ENCODE assay signal across 16 cellular contexts in the genomic region with DNA sequence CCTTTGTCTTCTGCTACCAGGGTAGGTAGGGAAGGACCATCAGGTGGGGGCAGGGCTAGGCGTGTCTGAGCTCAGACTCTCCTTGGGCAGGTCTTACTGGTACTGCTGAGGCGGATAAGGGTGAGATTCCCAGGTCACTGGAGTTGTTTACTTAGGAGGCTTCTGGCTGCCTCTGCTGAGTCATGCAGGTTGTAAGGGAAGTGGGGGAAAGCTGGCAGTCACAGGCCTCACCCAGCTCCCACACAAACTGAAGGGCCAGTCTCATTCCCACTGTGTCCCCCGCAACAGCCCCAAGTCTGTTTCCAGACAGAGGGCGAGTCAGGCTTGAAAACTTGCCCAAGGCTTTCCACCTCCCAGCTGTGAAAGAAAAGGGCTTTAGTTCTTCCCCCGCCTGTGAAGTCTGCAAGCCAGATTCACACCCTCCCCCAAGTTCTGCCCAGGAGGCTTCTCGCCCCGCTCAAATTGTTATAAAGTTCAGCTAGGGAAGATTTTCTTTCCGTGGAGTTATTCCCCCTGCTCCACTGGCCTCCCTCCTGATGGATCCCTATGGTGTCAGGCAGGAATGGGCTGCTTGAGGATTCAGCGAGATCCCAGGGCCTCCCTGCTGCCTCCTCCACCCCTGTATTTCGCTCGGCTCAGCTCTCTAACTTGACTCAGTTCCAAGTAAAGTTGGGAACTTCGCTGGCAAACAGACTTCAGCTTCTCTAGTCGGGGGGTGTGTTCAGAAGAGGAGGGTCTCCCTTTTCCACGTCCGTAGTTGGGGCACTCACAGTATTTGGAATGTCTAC.
DNase-seq lines count a peak whose midpoint lies in the region; FAIRE-seq and TF ChIP-seq lines count a peak whose summit lies in the region.
"Had no signal": no experiment of that assay in that cellular context is flagged by ENCODE, and none has a peak within 500 bp of the region (broad histone marks: within the 10 kb centered on the region; RNA-seq: fewer than 3 reads in every experiment).

No MANE protein-coding gene starts in this region.

- no peak overlapping the region for H2BK12ac ChIP-seq in H1 (ENCODE audit: low read depth, low read length)

- CTCF ChIA-PET in H1 (lab: Charles Lee; ENCODE audit: partially characterized antibody), result interaction anchor here (0.8 to 1.0 kb wide), 3 partner anchors 27 to 634 kb away, joined by 3 to 5 read pairs (median 3); no protein-coding TSS in a partner anchor

- peaks cover 17% of the 10 kb centered on the region for H3K4me1 Mint-ChIP-seq in neural crest cell

- no peak overlapping the region for H3K23ac ChIP-seq in H1 (ENCODE audit: insufficient read length)

- no peaks in the 10 kb centered on the region for H3K79me1 ChIP-seq in H1 (ENCODE audit: low read depth, low read length)

- TF ChIP-seq CTCF in H1 (IDR thresholded peaks at IDR 0.05; ENCODE audit: control extremely low read depth in 1 of 3, insufficient read depth in 1 of 3, low read depth in 1 of 3, low read length in 3 of 3), result no peak
- no peak for TF ChIP-seq CTCF in neural crest cell (conservative IDR thresholded peaks at IDR 0.05)

- H3K23me2 ChIP-seq in H1 (ENCODE audit: low read depth, low read length), result no peaks in the 10 kb centered on the region

- H3K27me3 Mint-ChIP-seq in neural crest cell (ENCODE audit: low read depth), result no peaks in the 10 kb centered on the region

- H2BK5ac ChIP-seq in H1 (ENCODE audit: low read depth, low read length), result no peak overlapping the region

- peak; percentile 80 for DNase-seq in H4 (ENCODE audit: low spot score)
- DNase-seq in RCC 7860 (ENCODE audit: low spot score), result peak; percentile 50
- DNase-seq in H1 (ENCODE audit: low read depth in 1 of 2, low spot score in 2 of 2), result no peak
- no peak for DNase-seq in neural crest cell (ENCODE audit: low read depth, low spot score)
- no peak for DNase-seq in HuH-7.5 (ENCODE audit: low spot score)
- DNase-seq in NCI-H1694 treated with DMSO at 0.1 percent for 48 hours (lab: John Stamatoyannopoulos, UW), result no peak
- no peak for DNase-seq in EL
- DNase-seq in NCI-H69 (lab: John Stamatoyannopoulos, UW), result no peak
- DNase-seq: activated CD4-positive, alpha-beta T cell treated with anti-CD3 and anti-CD28 coated beads for 4 hours; AML-193; cerebellar nuclear complex; midbrain; NCI-H1048; NCI-H2227 treated with DMSO at 0.1 percent for 48 hours had no signal

- TF ChIP-seq RAD21 in H1 (IDR thresholded peaks at IDR 0.05 in 1 of 2, conservative IDR thresholded peaks at IDR 0.05 in 1 of 2; ENCODE audit: low read depth in 2 of 2, low read length in 2 of 2), result no peak

- no peak overlapping the region for H3K27ac ChIP-seq in H1 (ENCODE audit: low read depth, low read length)
- H3K27ac ChIP-seq: pancreas had no signal

- H3K4me2 ChIP-seq in H1 (ENCODE audit: insufficient read depth in 1 of 2, low read depth in 2 of 2, low read length in 2 of 2), result no peak overlapping the region

- peaks cover 29% of the 10 kb centered on the region for H3K9me3 Mint-ChIP-seq in neural crest cell

- H2AK5ac ChIP-seq in H1 (ENCODE audit: low read depth, low read length), result no peak overlapping the region

- H3K18ac ChIP-seq in H1 (ENCODE audit: extremely low read depth, low read length), result no peak overlapping the region

- H4K5ac ChIP-seq in H1 (ENCODE audit: insufficient read length, low read depth, low read length), result no peak overlapping the region

- H3K56ac ChIP-seq in H1 (replicated peaks; ENCODE audit: insufficient read length, low read depth, low read length), result no peak overlapping the region

- peak overlapping the region; percentile 31 for H3K4me3 Mint-ChIP-seq in neural crest cell
- H3K4me3 Mint-ChIP-seq: activated naive CD8-positive, alpha-beta T cell had no signal

- H3K27me3 ChIP-seq in H1 (replicated peaks in 1 of 4; ENCODE audit: control insufficient read depth in 3 of 4, extremely low read depth in 1 of 4, insufficient read depth in 3 of 4, low read length in 3 of 4), result no peaks in the 10 kb centered on the region
- H3K27me3 ChIP-seq: pancreas had no signal

- no peak overlapping the region for H3K4ac ChIP-seq in H1 (replicated peaks; ENCODE audit: insufficient read length, low read depth, low read length)

- no peak overlapping the region for H2BK120ac ChIP-seq in H1 (replicated peaks; ENCODE audit: low read depth, low read length)

- no peaks in the 10 kb centered on the region for H3K4me1 ChIP-seq in H1 (replicated peaks in 1 of 4; ENCODE audit: control insufficient read depth in 3 of 4, insufficient read depth in 4 of 4, low read length in 3 of 4)
- H3K4me1 ChIP-seq: pancreas had no signal

- no peaks in the 10 kb centered on the region for H4K20me1 ChIP-seq in H1 (replicated peaks in 1 of 2; ENCODE audit: control insufficient read depth in 1 of 2, insufficient read depth in 2 of 2, low read length in 2 of 2)

- FAIRE-seq in RCC 7860 (lab: Jason Lieb, UNC) (no peak), H1 (lab: Jason Lieb, UNC) (no peak)
- FAIRE-seq: pancreas had no signal

- no peaks in the 10 kb centered on the region; a peak in 1 of 4 replicates for H3K9me3 ChIP-seq in H1 (ENCODE audit: insufficient read depth in 2 of 2, low read depth in 1 of 2, low read length in 1 of 2)
- H3K9me3 ChIP-seq: pancreas had no signal

- peaks cover 41% of the 10 kb centered on the region for H3K36me3 Mint-ChIP-seq in neural crest cell (ENCODE audit: low read depth)
- H3K36me3 Mint-ChIP-seq: activated naive CD8-positive, alpha-beta T cell had no signal

- H4K8ac ChIP-seq in H1 (ENCODE audit: extremely low read depth, insufficient read depth, low read length), result peak overlapping the region; percentile 63; the same call in 1 of the 2 replicates

- POLR2A ChIA-PET in H1 (lab: Charles Lee; ENCODE audit: partially characterized antibody), result no interaction called here

- H3K79me2 ChIP-seq in H1 (ENCODE audit: control insufficient read depth in 1 of 2, insufficient read depth in 2 of 2, low read length in 2 of 2), result no peaks in the 10 kb centered on the region

- TF ChIP-seq POLR2A in H1 (IDR thresholded peaks at IDR 0.05; ENCODE audit: control extremely low read depth in 1 of 2, low read depth in 2 of 2, low read length in 2 of 2), result no peak

- no peak overlapping the region for H2BK20ac ChIP-seq in H1 (ENCODE audit: low read length)

- WGBS in H1 (ENCODE audit: extremely low coverage in 1 of 2, insufficient coverage in 1 of 2, insufficient read length in 1 of 2, insufficient replicate concordance in 2 of 2, low coverage in 1 of 2, low lambda C conversion rate in 2 of 2, missing lambda C conversion rate in 1 of 2), 2 experiments, result 92% methylated on average over 15 of the region's 15 CpGs; no CpG with 5 or more reads in 1 of the 2 experiments

- no peak overlapping the region for H2BK15ac ChIP-seq in H1 (ENCODE audit: low read length)

- no peak for TF ChIP-seq EP300 in H1 (IDR thresholded peaks at IDR 0.05; ENCODE audit: borderline replicate concordance in 1 of 2, low read depth in 2 of 2, low read length in 2 of 2)

- no peak overlapping the region for H2AFZ ChIP-seq in H1 (ENCODE audit: low read length)

- peak overlapping the region; percentile 92 for H3K27ac Mint-ChIP-seq in neural crest cell (ENCODE audit: unreplicated experiment)
- H3K27ac Mint-ChIP-seq: activated naive CD8-positive, alpha-beta T cell had no signal

- H3K9ac ChIP-seq in H1 (replicated peaks in 1 of 4; ENCODE audit: extremely low read depth in 1 of 4, low read depth in 3 of 4, low read length in 3 of 4), result no peak overlapping the region

- no peak overlapping the region for H3K14ac ChIP-seq in H1 (ENCODE audit: insufficient read length)

- no peak overlapping the region for H4K91ac ChIP-seq in H1 (replicated peaks; ENCODE audit: insufficient read length, low read length)

- H3K36me3 ChIP-seq in H1 (ENCODE audit: control insufficient read depth in 2 of 4, insufficient read depth in 4 of 4, low read length in 3 of 4), result no peaks in the 10 kb centered on the region
- H3K36me3 ChIP-seq: pancreas had no signal

- no peak overlapping the region for H3K4me3 ChIP-seq in H1 (ENCODE audit: extremely low read depth in 1 of 4, insufficient read depth in 2 of 4, low read depth in 3 of 4, low read length in 4 of 4)
- H3K4me3 ChIP-seq: pancreas had no signal

TF ChIP-seq in H1, 55 proteins besides CTCF, POLR2A, EP300 and RAD21:
- TF ChIP-seq SP1 (IDR thresholded peaks at IDR 0.05; ENCODE audit: low read depth, low read length) (no peak), RFX5 (IDR thresholded peaks at IDR 0.05; ENCODE audit: borderline replicate concordance, low read depth, low read length) (no peak), SP4 (IDR thresholded peaks at IDR 0.05; ENCODE audit: low read length) (no peak), HDAC6 (IDR thresholded peaks at IDR 0.05; ENCODE audit: low read depth, low read length) (no peak), NANOG (IDR thresholded peaks at IDR 0.05; ENCODE audit: insufficient read depth, low read depth, low read length, poor library complexity, severe bottlenecking) (no peak), NRF1 (IDR thresholded peaks at IDR 0.05; ENCODE audit: low read depth, low read length) (no peak), BACH1 (IDR thresholded peaks at IDR 0.05; ENCODE audit: low read length) (no peak), KDM1A (IDR thresholded peaks at IDR 0.05; ENCODE audit: borderline replicate concordance, low read length) (no peak), EZH2 (IDR thresholded peaks at IDR 0.05; ENCODE audit: low read depth, low read length, severe bottlenecking) (no peak), MAFK (IDR thresholded peaks at IDR 0.05; ENCODE audit: low read depth, low read length) (no peak), SAP30 (IDR thresholded peaks at IDR 0.05; ENCODE audit: insufficient read depth, insufficient replicate concordance, low read length) (no peak), TAF1 (IDR thresholded peaks at IDR 0.05; ENCODE audit: low read depth, low read length) (no peak), JUN (IDR thresholded peaks at IDR 0.05; ENCODE audit: low read depth, low read length) (no peak)
TF ChIP-seq in H1: peak in this region for 0.

Comparison
In these comparisons a context has a peak if more than half of its experiments do, and no peak if none do; other contexts are left out.
1. DNase-seq: peak in H4 (single experiment) and RCC 7860 (single experiment); none in H1 (0 of 2), neural crest cell (single experiment), HuH-7.5 (single experiment), NCI-H1694 treated with DMSO at 0.1 percent for 48 hours (single experiment), EL (single experiment) and NCI-H69 (single experiment).